Comparison of ENCODE assay signal across 12 cellular contexts in the genomic region with DNA sequence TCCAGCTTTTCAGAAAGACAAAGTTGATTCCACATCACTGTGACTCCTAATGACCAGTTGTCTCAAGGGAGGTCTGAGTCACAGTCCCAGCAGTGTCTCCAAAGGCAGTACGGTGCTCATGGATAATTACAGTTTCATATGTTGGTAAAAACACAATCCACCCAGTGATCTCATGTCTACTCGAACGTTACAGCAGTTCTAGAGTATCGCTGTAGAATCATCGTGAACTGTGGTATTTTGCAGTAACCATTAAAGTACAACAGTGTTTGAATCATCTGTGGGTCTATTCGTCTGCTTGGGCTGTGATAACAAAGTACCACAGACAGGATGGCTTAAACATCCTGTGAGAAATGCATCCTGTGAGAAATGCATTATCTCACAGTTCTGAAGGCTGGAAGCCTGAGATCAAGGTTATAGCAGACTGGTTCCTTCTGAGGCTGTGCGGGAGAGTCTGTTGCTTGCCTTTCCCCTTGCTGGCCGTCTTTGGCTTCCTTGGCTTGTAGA.
DNase-seq lines count a peak whose midpoint lies in the region; ATAC-seq, FAIRE-seq and TF ChIP-seq lines count a peak whose summit lies in the region.
"Had no signal": no experiment of that assay in that cellular context is flagged by ENCODE, and none has a peak within 500 bp of the region (broad histone marks: within the 10 kb centered on the region; RNA-seq: fewer than 3 reads in every experiment).

No MANE protein-coding gene starts in this region.

- H3K9ac ChIP-seq in astrocyte (ENCODE audit: low read length) (peak overlapping the region; percentile 83), skeletal muscle satellite cell (ENCODE audit: low read depth, low read length) (peak overlapping the region; percentile 68)

- H3K9me3 ChIP-seq in HEK293 (ENCODE audit: control insufficient read depth, insufficient read depth, low read depth, low read length) = no peaks in the 10 kb centered on the region
- H3K9me3 ChIP-seq in astrocyte (ENCODE audit: insufficient read depth, low read depth, low read length) = no peaks in the 10 kb centered on the region
- no peaks in the 10 kb centered on the region for H3K9me3 ChIP-seq in heart right ventricle
- no peaks in the 10 kb centered on the region for H3K9me3 ChIP-seq in skeletal muscle satellite cell (replicated peaks; ENCODE audit: low read length)

- intact Hi-C loops in heart right ventricle (cut with DNase I) = no loop called here
- intact Hi-C loops in activated CD4-positive, alpha-beta memory T cell treated with anti-CD3 and anti-CD28 coated beads for 36 hours (cut with micrococcal nuclease) = no loop called here

- H3K4me3 ChIP-seq in HEK293 (ENCODE audit: low read depth, low read length) (no peak overlapping the region), astrocyte (ENCODE audit: insufficient read depth, low read depth, low read length) (peak overlapping the region; percentile 53), heart right ventricle (peak overlapping the region in 3 of 10 donors; percentile 13 to 39 (median 16)), skeletal muscle satellite cell (ENCODE audit: low read length) (no peak overlapping the region)

- FAIRE-seq in astrocyte (lab: Jason Lieb, UNC) = peak; percentile 90

- no peaks in the 10 kb centered on the region for H3K27me3 Mint-ChIP-seq in astrocyte (ENCODE audit: low read depth, unreplicated experiment)
- H3K27me3 Mint-ChIP-seq in activated CD4-positive, alpha-beta memory T cell treated with anti-CD3 and anti-CD28 coated beads for 36 hours = peaks cover 2% of the 10 kb centered on the region
- H3K27me3 Mint-ChIP-seq in activated T-cell treated with anti-CD3 and anti-CD28 coated beads, Interleukin-2, amount 50 U/mL, for 24 hours = peaks cover 2% of the 10 kb centered on the region

- H3K79me2 ChIP-seq in astrocyte (ENCODE audit: insufficient read depth, low read length) = no peaks in the 10 kb centered on the region

- WGBS in heart right ventricle, 2 donors = 49 to 57% methylated on average over 8 of the region's 8 CpGs

- H3K4me2 ChIP-seq in astrocyte (ENCODE audit: low read length) (peak overlapping the region; percentile 83), skeletal muscle satellite cell (ENCODE audit: low read length) (peak overlapping the region; percentile 68)

- DNase-seq in astrocyte (ENCODE audit: low read depth) = peak; percentile 83
- DNase-seq in heart right ventricle = peak in 1 of 2 donors; percentile 27
- no peak for DNase-seq in activated CD4-positive, alpha-beta memory T cell treated with anti-CD3 and anti-CD28 coated beads for 36 hours
- no peak for DNase-seq in activated T-cell treated with anti-CD3 and anti-CD28 coated beads, Interleukin-2, amount 50 U/mL, for 24 hours
- DNase-seq: activated T-cell treated with anti-CD3 and anti-CD28 coated beads, Interleukin-2, amount 50 U/mL, for 72 hours; central memory CD4-positive, alpha-beta T cell; NCI-H2081 had no signal

- CTCF ChIA-PET in HEK293 (lab: Yijun Ruan, JAX) = interaction anchor here (1.2 kb wide), 1 partner anchor 42 kb away, joined by 3 read pairs; no protein-coding TSS in a partner anchor
- CTCF ChIA-PET in activated CD4-positive, alpha-beta memory T cell treated with anti-CD3 and anti-CD28 coated beads for 36 hours (lab: Charles Lee) = no interaction called here

- H3K36me3 Mint-ChIP-seq in astrocyte (ENCODE audit: low read depth, unreplicated experiment) = no peaks in the 10 kb centered on the region
- H3K36me3 Mint-ChIP-seq in activated CD4-positive, alpha-beta memory T cell treated with anti-CD3 and anti-CD28 coated beads for 36 hours = no peaks in the 10 kb centered on the region
- H3K36me3 Mint-ChIP-seq in activated T-cell treated with anti-CD3 and anti-CD28 coated beads, Interleukin-2, amount 50 U/mL, for 24 hours (ENCODE audit: low read depth) = no peaks in the 10 kb centered on the region

- H3K4me3 Mint-ChIP-seq in astrocyte (ENCODE audit: unreplicated experiment) = no peak overlapping the region
- no peak overlapping the region for H3K4me3 Mint-ChIP-seq in activated CD4-positive, alpha-beta memory T cell treated with anti-CD3 and anti-CD28 coated beads for 36 hours
- H3K4me3 Mint-ChIP-seq in activated T-cell treated with anti-CD3 and anti-CD28 coated beads, Interleukin-2, amount 50 U/mL, for 24 hours = no peak overlapping the region
- H3K4me3 Mint-ChIP-seq: activated T-cell treated with anti-CD3 and anti-CD28 coated beads, Interleukin-2, amount 50 U/mL, for 72 hours had no signal

- H3K4me1 Mint-ChIP-seq in astrocyte (ENCODE audit: low read depth, unreplicated experiment) = peaks cover 21% of the 10 kb centered on the region
- no peaks in the 10 kb centered on the region for H3K4me1 Mint-ChIP-seq in activated CD4-positive, alpha-beta memory T cell treated with anti-CD3 and anti-CD28 coated beads for 36 hours (ENCODE audit: low read depth)
- no peaks in the 10 kb centered on the region for H3K4me1 Mint-ChIP-seq in activated T-cell treated with anti-CD3 and anti-CD28 coated beads, Interleukin-2, amount 50 U/mL, for 24 hours (ENCODE audit: low read depth)

- H3K27me3 ChIP-seq in astrocyte (ENCODE audit: insufficient read depth, low read length) (no peaks in the 10 kb centered on the region), heart right ventricle (no peaks in the 10 kb centered on the region), skeletal muscle satellite cell (ENCODE audit: control insufficient read depth, insufficient read depth, low read length) (no peaks in the 10 kb centered on the region)

- peak overlapping the region; percentile 70 for H3K27ac Mint-ChIP-seq in astrocyte (ENCODE audit: unreplicated experiment)
- H3K27ac Mint-ChIP-seq in activated CD4-positive, alpha-beta memory T cell treated with anti-CD3 and anti-CD28 coated beads for 36 hours = no peak overlapping the region
- H3K27ac Mint-ChIP-seq in activated T-cell treated with anti-CD3 and anti-CD28 coated beads, Interleukin-2, amount 50 U/mL, for 24 hours = no peak overlapping the region
- H3K27ac Mint-ChIP-seq: activated T-cell treated with anti-CD3 and anti-CD28 coated beads, Interleukin-2, amount 50 U/mL, for 72 hours had no signal

- no peaks in the 10 kb centered on the region for H3K9me3 Mint-ChIP-seq in astrocyte (ENCODE audit: unreplicated experiment)
- no peaks in the 10 kb centered on the region for H3K9me3 Mint-ChIP-seq in activated CD4-positive, alpha-beta memory T cell treated with anti-CD3 and anti-CD28 coated beads for 36 hours
- no peaks in the 10 kb centered on the region for H3K9me3 Mint-ChIP-seq in activated T-cell treated with anti-CD3 and anti-CD28 coated beads, Interleukin-2, amount 50 U/mL, for 24 hours
- H3K9me3 Mint-ChIP-seq: activated T-cell treated with anti-CD3 and anti-CD28 coated beads, Interleukin-2, amount 50 U/mL, for 72 hours had no signal

- POLR2A ChIA-PET in HEK293 (lab: Yijun Ruan, JAX) = no interaction called here
- POLR2A ChIA-PET in activated CD4-positive, alpha-beta memory T cell treated with anti-CD3 and anti-CD28 coated beads for 36 hours (lab: Charles Lee) = no interaction called here

- H2AFZ ChIP-seq in astrocyte (ENCODE audit: low read depth, low read length) = peak overlapping the region; percentile 4

- ATAC-seq in heart right ventricle (peak; percentile 65 to 91 (median 78)), GM18868 (IDR thresholded peaks at IDR 0.05; ENCODE audit: unreplicated experiment) (no peak), GM18870 (IDR thresholded peaks at IDR 0.05; ENCODE audit: unreplicated experiment) (no peak)
- ATAC-seq: activated T-cell treated with anti-CD3 and anti-CD28 coated beads, Interleukin-2, amount 50 U/mL, for 72 hours had no signal

- no peaks in the 10 kb centered on the region for H4K20me1 ChIP-seq in astrocyte (ENCODE audit: insufficient read depth, low read length)

- no peak for TF ChIP-seq CTCF in HEK293 (tag by site-specific recombination; IDR thresholded peaks at IDR 0.05)
- no peak for TF ChIP-seq CTCF in astrocyte (IDR thresholded peaks at IDR 0.05; ENCODE audit: insufficient read depth, low read depth, low read length)
- no peak for TF ChIP-seq CTCF in heart right ventricle (IDR thresholded peaks at IDR 0.05)

- H3K4me1 ChIP-seq in HEK293 (ENCODE audit: control insufficient read depth, insufficient read depth, low read length) = no peaks in the 10 kb centered on the region
- peaks cover 14% of the 10 kb centered on the region for H3K4me1 ChIP-seq in astrocyte (ENCODE audit: insufficient read depth, low read length)
- H3K4me1 ChIP-seq in heart right ventricle = peaks cover 0 to 15% (median 0%) of the 10 kb centered on the region in 9 donors
- H3K4me1 ChIP-seq in skeletal muscle satellite cell (ENCODE audit: control insufficient read depth, insufficient read depth, low read length) = peaks cover 16% of the 10 kb centered on the region

- H3K27ac ChIP-seq in HEK293 (ENCODE audit: extremely low read depth, low read depth, low read length) (no peak overlapping the region), astrocyte (ENCODE audit: low read depth, low read length) (peak overlapping the region; percentile 93), heart right ventricle (peak overlapping the region in 7 of 10 donors; percentile 25 to 63 (median 43))
- H3K27ac ChIP-seq: VCaP had no signal

- no peaks in the 10 kb centered on the region for H3K36me3 ChIP-seq in HEK293 (ENCODE audit: control insufficient read depth in 2 of 2, insufficient read depth in 1 of 2, low read length in 2 of 2)
- H3K36me3 ChIP-seq in astrocyte (ENCODE audit: insufficient read depth, low read length) = no peaks in the 10 kb centered on the region
- H3K36me3 ChIP-seq in heart right ventricle = no peaks in the 10 kb centered on the region
- no peaks in the 10 kb centered on the region for H3K36me3 ChIP-seq in skeletal muscle satellite cell (ENCODE audit: insufficient read depth, low read length)

TF ChIP-seq in HEK293, 187 proteins besides CTCF, POLR2A, EP300 and RAD21 (continues in another document):
- TF ChIP-seq ZNF660 (tag by site-specific recombination; IDR thresholded peaks at IDR 0.05) (0 out of 2 replicates have a peak, but pooled peaks have one; percentile 35), ZEB2 (tag by site-specific recombination; IDR thresholded peaks at IDR 0.05) (peak; percentile 76), HOXA7 (CRISPR knock-in tag; IDR thresholded peaks at IDR 0.05; ENCODE audit: borderline replicate concordance) (no peak), ZNF433 (tag by site-specific recombination; IDR thresholded peaks at IDR 0.05; ENCODE audit: low read depth) (no peak)
- TF ChIP-seq, protein P1, sequence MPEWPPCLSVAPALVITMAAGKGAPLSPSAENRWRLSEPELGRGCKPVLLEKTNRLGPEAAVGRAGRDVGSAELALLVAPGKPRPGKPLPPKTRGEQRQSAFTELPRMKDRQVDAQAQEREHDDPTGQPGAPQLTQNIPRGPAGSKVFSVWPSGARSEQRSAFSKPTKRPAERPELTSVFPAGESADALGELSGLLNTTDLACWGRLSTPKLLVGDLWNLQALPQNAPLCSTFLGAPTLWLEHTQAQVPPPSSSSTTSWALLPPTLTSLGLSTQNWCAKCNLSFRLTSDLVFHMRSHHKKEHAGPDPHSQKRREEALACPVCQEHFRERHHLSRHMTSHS (tag by site-specific recombination; IDR thresholded peaks at IDR 0.05) = no peak

Comparison
In these comparisons a context has a peak if more than half of its experiments do, and no peak if none do; other contexts are left out.
1. ATAC-seq: peak in heart right ventricle (8 of 8); none in GM18868 (single experiment) and GM18870 (single experiment).